11 cellular contexts compared by ENCODE assay signal in genomic region chr2:176473851-176474250, GRCh38.
"Had no signal": no experiment of that assay in that cellular context is flagged by ENCODE, and none has a peak within 500 bp of the region (broad histone marks: within the 10 kb centered on the region; RNA-seq: fewer than 3 reads in every experiment).

No MANE protein-coding gene starts in this region.

- H3K36me3 Mint-ChIP-seq: T-cell, WTC11 had no signal

- H3K4me3 Mint-ChIP-seq: WTC11 had no signal

- H3K4me1 ChIP-seq: gastrocnemius medialis, vagina had no signal

- DNase-seq: activated effector memory CD4-positive, alpha-beta T cell treated with anti-CD3 and anti-CD28 coated beads, Interleukin-2, amount 50 U/mL, for 16 hours; gastrocnemius medialis; islet precursor cell; left ventricle myocardium inferior; tibial artery had no signal

- H3K36me3 ChIP-seq: cardiac muscle cell, gastrocnemius medialis, heart right ventricle, left ventricle myocardium inferior, tibial artery, vagina had no signal

- H3K27ac Mint-ChIP-seq: activated CD4-positive, alpha-beta T cell treated with anti-CD3 and anti-CD28 coated beads, Interleukin-2, amount 10 ng/mL, durations not matched to agents 24 days and 14 days; WTC11 had no signal

- ATAC-seq: WTC11 had no signal

- H3K27me3 ChIP-seq: gastrocnemius medialis, vagina had no signal

- H3K4me1 Mint-ChIP-seq: WTC11 had no signal

- H3K27ac ChIP-seq: cardiac muscle cell, tibial artery, vagina had no signal

- H3K4me3 ChIP-seq: cardiac muscle cell had no signal

- H3K9me3 ChIP-seq: gastrocnemius medialis, heart right ventricle, left ventricle myocardium inferior, tibial artery, vagina had no signal

- H3K9me3 Mint-ChIP-seq: activated CD4-positive, alpha-beta T cell treated with anti-CD3 and anti-CD28 coated beads, Interleukin-2, amount 10 ng/mL, durations not matched to agents 24 days and 14 days; T-cell had no signal
